Comparison of ENCODE assay signal across 28 cellular contexts in the genomic region with DNA sequence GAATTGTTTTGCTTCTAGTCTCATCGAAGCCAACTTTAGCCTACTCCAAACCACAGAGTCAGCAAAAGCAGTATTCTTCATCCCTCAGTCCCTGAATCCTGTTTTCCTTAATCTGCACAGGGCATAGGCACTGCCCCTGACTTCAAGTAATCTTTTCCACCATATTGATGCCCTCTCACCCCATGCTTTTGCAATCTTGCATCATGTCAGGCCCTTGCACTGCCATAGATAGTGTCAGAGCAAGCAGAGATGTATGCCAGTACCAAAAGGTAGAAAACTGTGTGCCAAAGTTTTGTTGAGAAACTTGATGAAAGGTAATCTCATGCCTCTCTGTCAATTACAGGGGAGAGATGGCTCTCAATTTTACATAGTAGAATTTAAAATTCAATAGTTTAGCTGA.
"Had no signal": no experiment of that assay in that cellular context is flagged by ENCODE, and none has a peak within 500 bp of the region (broad histone marks: within the 10 kb centered on the region; RNA-seq: fewer than 3 reads in every experiment).

No MANE protein-coding gene starts in this region.

- H3K27ac Mint-ChIP-seq: activated CD4-positive, alpha-beta memory T cell treated with anti-CD3 and anti-CD28 coated beads, Interleukin-2, amount 10 ng/mL, durations not matched to agents 7 days and 5 days; activated CD4-positive, alpha-beta T cell treated with anti-CD3 and anti-CD28 coated beads for 36 hours; activated naive CD8-positive, alpha-beta T cell; activated T-helper 17 cell treated with anti-CD3 and anti-CD28 coated beads, Interleukin-2, amount 50 U/mL, for 72 hours; dendritic cell treated with granulocyte-macrophage colony-stimulating factor and Interleukin-4, amounts not matched to agents 40 ng/mL and 50 ng/mL, for 4 days; endodermal cell had no signal

- H3K27me3 Mint-ChIP-seq: activated CD4-positive, alpha-beta memory T cell treated with anti-CD3 and anti-CD28 coated beads, Interleukin-2, amount 10 ng/mL, durations not matched to agents 7 days and 5 days; activated CD4-positive, alpha-beta T cell treated with anti-CD3 and anti-CD28 coated beads for 36 hours; activated naive CD8-positive, alpha-beta T cell; activated T-helper 17 cell treated with anti-CD3 and anti-CD28 coated beads, Interleukin-2, amount 50 U/mL, for 72 hours; central memory CD8-positive, alpha-beta T cell; dendritic cell treated with granulocyte-macrophage colony-stimulating factor and Interleukin-4, amounts not matched to agents 40 ng/mL and 50 ng/mL, for 4 days had no signal

- H3K36me3 ChIP-seq: brain microvascular endothelial cell had no signal

- FAIRE-seq: astrocyte, bronchial epithelial cell, frontal cortex had no signal

- ATAC-seq: activated CD4-positive, alpha-beta T cell treated with anti-CD3 and anti-CD28 coated beads for 36 hours; activated T-cell treated with anti-CD3 and anti-CD28 coated beads, Interleukin-2, amount 50 U/mL, for 4 hours; activated T-helper 17 cell treated with anti-CD3 and anti-CD28 coated beads, Interleukin-2, amount 50 U/mL, for 72 hours; esophagus mucosa had no signal

- DNase-seq: activated CD4-positive, alpha-beta memory T cell treated with anti-CD3 and anti-CD28 coated beads, Interleukin-2, amount 10 ng/mL, durations not matched to agents 7 days and 5 days; activated CD4-positive, alpha-beta T cell treated with anti-CD3 and anti-CD28 coated beads for 36 hours; activated CD4-positive, CD25-positive, alpha-beta regulatory T cell; activated CD4-positive, CD25-positive, alpha-beta regulatory T cell treated with anti-CD3 and anti-CD28 coated beads, Interleukin-2, amount 50 U/mL, for 72 hours; activated CD8-positive, alpha-beta memory T cell treated with anti-CD3 and anti-CD28 coated beads for 24 hours; activated effector memory CD4-positive, alpha-beta T cell treated with Interleukin-2 at 50 U/mL for 16 hours; activated gamma-delta T cell treated with Interleukin-2 at 50 U/mL for 16 hours; activated naive CD4-positive, alpha-beta T cell treated with anti-CD3 and anti-CD28 coated beads, Interleukin-2, amount 50 U/mL, for 16 hours; activated naive CD4-positive, alpha-beta T cell treated with Interleukin-2 at 50 U/mL for 16 hours; activated T-cell treated with anti-CD3 and anti-CD28 coated beads, Interleukin-2, amount 50 U/mL, for 4 hours; amniotic stem cell; anterior cingulate cortex; brain microvascular endothelial cell; dorsolateral prefrontal cortex; effector memory CD4-positive, alpha-beta T cell; endodermal cell; foreskin fibroblast; head of caudate nucleus; T-helper 2 cell had no signal

- H3K4me3 Mint-ChIP-seq: activated CD4-positive, alpha-beta memory T cell treated with anti-CD3 and anti-CD28 coated beads, Interleukin-2, amount 10 ng/mL, durations not matched to agents 7 days and 5 days; activated CD4-positive, alpha-beta T cell treated with anti-CD3 and anti-CD28 coated beads for 36 hours; activated naive CD8-positive, alpha-beta T cell; activated T-cell treated with anti-CD3 and anti-CD28 coated beads, Interleukin-2, amount 50 U/mL, for 4 hours; activated T-helper 17 cell treated with anti-CD3 and anti-CD28 coated beads, Interleukin-2, amount 50 U/mL, for 72 hours; central memory CD8-positive, alpha-beta T cell; dendritic cell treated with granulocyte-macrophage colony-stimulating factor and Interleukin-4, amounts not matched to agents 40 ng/mL and 50 ng/mL, for 4 days; endodermal cell had no signal

- H3K27me3 ChIP-seq: brain microvascular endothelial cell had no signal

- H3K4me3 ChIP-seq: coronary artery, dorsolateral prefrontal cortex had no signal

- H3K27ac ChIP-seq: brain microvascular endothelial cell, coronary artery, dorsolateral prefrontal cortex had no signal

- H3K9me3 Mint-ChIP-seq: activated T-cell treated with anti-CD3 and anti-CD28 coated beads, Interleukin-2, amount 50 U/mL, for 4 hours; endodermal cell had no signal
